Comparison of ENCODE assay signal across 10 cellular contexts in the genomic region with DNA sequence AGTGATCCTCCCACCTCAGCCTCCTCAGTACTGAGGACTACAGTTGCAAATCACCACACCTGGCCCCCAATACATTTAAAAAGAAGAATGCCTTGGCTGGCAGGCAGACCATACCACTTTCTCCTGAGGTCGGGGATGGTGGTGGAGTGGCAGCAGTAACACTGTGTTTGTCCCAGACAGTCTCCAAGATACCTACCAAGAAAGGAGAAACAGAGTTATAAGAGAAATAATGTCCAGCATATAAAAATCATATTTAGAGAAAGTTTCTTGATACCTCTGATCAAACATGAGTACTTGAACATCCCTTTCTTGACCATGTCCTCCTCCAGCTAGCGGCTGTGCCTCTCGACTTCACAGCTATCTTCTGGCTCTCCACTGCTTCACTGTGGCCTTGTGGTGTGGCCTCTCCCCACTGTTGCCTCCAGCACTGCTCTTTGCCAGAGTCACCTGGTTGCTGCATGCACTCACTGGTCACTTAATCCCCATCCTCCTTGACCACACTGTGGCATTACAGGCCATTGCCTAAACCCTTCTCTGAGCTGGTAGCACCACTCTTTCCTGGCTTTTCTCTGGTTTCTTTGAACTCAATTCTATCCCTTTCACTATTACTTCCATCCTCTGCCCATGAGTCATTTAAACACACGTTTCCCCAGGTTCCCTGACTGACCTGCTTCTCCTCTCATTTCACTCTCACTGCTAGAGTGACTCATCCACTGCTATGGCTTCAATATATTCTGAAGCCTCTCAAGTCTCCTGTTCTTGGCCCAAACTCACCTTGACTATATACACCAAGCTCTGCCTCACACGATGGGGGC. TPM values are rescaled to one million over a fixed set of nuclear protein-coding genes. Genes with fewer than 3 reads are reported as not detected.
DNase-seq lines count a peak whose midpoint lies in the region; ATAC-seq and TF ChIP-seq lines count a peak whose summit lies in the region.
"Had no signal": no experiment of that assay in that cellular context is flagged by ENCODE, and none has a peak within 500 bp of the region (broad histone marks: within the 10 kb centered on the region; RNA-seq: fewer than 3 reads in every experiment).

No MANE protein-coding gene starts in this region.

- DNase-seq in CD8-positive, alpha-beta T cell: no peak
- peak; percentile 86 for DNase-seq in HPDE6-E6E7 (ENCODE audit: extremely low spot score)
- peak; percentile 64 for DNase-seq in amniotic epithelial cell (ENCODE audit: low read depth)
- no peak for DNase-seq in memory B cell (ENCODE audit: low spot score in 2 of 2)
- DNase-seq in HUDEP-2 (lab: John Stamatoyannopoulos, UW; ENCODE audit: unreplicated experiment in 76 of 76): no peak
- DNase-seq in NCI-H2081 (lab: John Stamatoyannopoulos, UW): no peak
- no peak for DNase-seq in H7
- DNase-seq in D341Med (ENCODE audit: low spot score): no peak
- DNase-seq: GF-D8, stomach had no signal

- no peak overlapping the region for H3K27ac ChIP-seq in CD8-positive, alpha-beta T cell (ENCODE audit: low read depth, low read length)

- no peak for ATAC-seq in CD8-positive, alpha-beta T cell
- no peak for ATAC-seq in memory B cell (ENCODE audit: low read depth)

- H3K4me3 Mint-ChIP-seq in CD8-positive, alpha-beta T cell: peak overlapping the region; percentile 36
- peak overlapping the region; percentile 58 for H3K4me3 Mint-ChIP-seq in memory B cell

- H3K27me3 ChIP-seq in CD8-positive, alpha-beta T cell (ENCODE audit: insufficient read depth, low read length): no peaks in the 10 kb centered on the region
- no peaks in the 10 kb centered on the region for H3K27me3 ChIP-seq in H7 (ENCODE audit: control insufficient read depth, insufficient read depth, low read length)
- H3K27me3 ChIP-seq: stomach had no signal

- no peaks in the 10 kb centered on the region for H3K9me3 Mint-ChIP-seq in CD8-positive, alpha-beta T cell
- H3K9me3 Mint-ChIP-seq in memory B cell: no peaks in the 10 kb centered on the region

- no peaks in the 10 kb centered on the region for H3K9me3 ChIP-seq in CD8-positive, alpha-beta T cell (ENCODE audit: low read length)
- H3K9me3 ChIP-seq: stomach had no signal

- peaks cover 71% of the 10 kb centered on the region for H3K36me3 Mint-ChIP-seq in CD8-positive, alpha-beta T cell
- H3K36me3 Mint-ChIP-seq in memory B cell: peaks cover 29% of the 10 kb centered on the region

- CTCF ChIA-PET in CD8-positive, alpha-beta T cell (lab: Charles Lee): interaction anchor here (0.8 to 1.0 kb wide), 4 partner anchors 13 to 28 kb away, joined by 3 to 5 read pairs (median 3); no protein-coding TSS in a partner anchor

- H3K36me3 ChIP-seq in CD8-positive, alpha-beta T cell (ENCODE audit: insufficient read depth, low read length): peaks cover 33% of the 10 kb centered on the region
- H3K36me3 ChIP-seq in H7 (replicated peaks; ENCODE audit: control insufficient read depth, insufficient read depth, low read length): peaks cover 20% of the 10 kb centered on the region

- no peak overlapping the region for H3K4me3 ChIP-seq in CD8-positive, alpha-beta T cell (ENCODE audit: low read depth, low read length)
- H3K4me3 ChIP-seq in H7 (ENCODE audit: insufficient read depth, low read depth, low read length): no peak overlapping the region
- H3K4me3 ChIP-seq: stomach had no signal

- no peaks in the 10 kb centered on the region for H3K27me3 Mint-ChIP-seq in CD8-positive, alpha-beta T cell (ENCODE audit: low read depth)
- H3K27me3 Mint-ChIP-seq in memory B cell: no peaks in the 10 kb centered on the region

- POLR2A ChIA-PET in CD8-positive, alpha-beta T cell (lab: Charles Lee): interaction anchor here (1.5 kb wide), 1 partner anchor 26 kb away, joined by 4 read pairs; no protein-coding TSS in a partner anchor

- peaks cover 84% of the 10 kb centered on the region for H3K4me1 ChIP-seq in CD8-positive, alpha-beta T cell (ENCODE audit: insufficient read depth, low read length)

- intact Hi-C loops in CD8-positive, alpha-beta T cell (cut with DNase I, micrococcal nuclease): no loop called here

- no peak for TF ChIP-seq CTCF in CD8-positive, alpha-beta T cell (IDR thresholded peaks at IDR 0.05)

- peak overlapping the region; percentile 88 for H3K27ac Mint-ChIP-seq in CD8-positive, alpha-beta T cell
- peak overlapping the region; percentile 90 for H3K27ac Mint-ChIP-seq in memory B cell

- peaks cover 82% of the 10 kb centered on the region for H3K4me1 Mint-ChIP-seq in CD8-positive, alpha-beta T cell (ENCODE audit: low read depth)
- peaks cover 35% of the 10 kb centered on the region for H3K4me1 Mint-ChIP-seq in memory B cell

RNA-seq across cellular contexts. Expression of a gene that starts 45.2 kb away (rescaled TPM):
- total RNA-seq in CD8-positive, alpha-beta T cell: 100 to 1,000 TPM; 355 to 369 TPM
- 159 and 188 TPM in 2 replicates for total RNA-seq in H7 (2014; rRNA removed; shearing (Covaris generic))

Comparison
In these comparisons a context has a peak if more than half of its experiments do, and no peak if none do; other contexts are left out.
1. DNase-seq: peak in HPDE6-E6E7 (single experiment) and amniotic epithelial cell (single experiment); none in CD8-positive, alpha-beta T cell (0 of 7), memory B cell (0 of 2), HUDEP-2 (0 of 76), NCI-H2081 (0 of 2), H7 (single experiment) and D341Med (single experiment).